8 cellular contexts compared by ENCODE assay signal in the genomic region with DNA sequence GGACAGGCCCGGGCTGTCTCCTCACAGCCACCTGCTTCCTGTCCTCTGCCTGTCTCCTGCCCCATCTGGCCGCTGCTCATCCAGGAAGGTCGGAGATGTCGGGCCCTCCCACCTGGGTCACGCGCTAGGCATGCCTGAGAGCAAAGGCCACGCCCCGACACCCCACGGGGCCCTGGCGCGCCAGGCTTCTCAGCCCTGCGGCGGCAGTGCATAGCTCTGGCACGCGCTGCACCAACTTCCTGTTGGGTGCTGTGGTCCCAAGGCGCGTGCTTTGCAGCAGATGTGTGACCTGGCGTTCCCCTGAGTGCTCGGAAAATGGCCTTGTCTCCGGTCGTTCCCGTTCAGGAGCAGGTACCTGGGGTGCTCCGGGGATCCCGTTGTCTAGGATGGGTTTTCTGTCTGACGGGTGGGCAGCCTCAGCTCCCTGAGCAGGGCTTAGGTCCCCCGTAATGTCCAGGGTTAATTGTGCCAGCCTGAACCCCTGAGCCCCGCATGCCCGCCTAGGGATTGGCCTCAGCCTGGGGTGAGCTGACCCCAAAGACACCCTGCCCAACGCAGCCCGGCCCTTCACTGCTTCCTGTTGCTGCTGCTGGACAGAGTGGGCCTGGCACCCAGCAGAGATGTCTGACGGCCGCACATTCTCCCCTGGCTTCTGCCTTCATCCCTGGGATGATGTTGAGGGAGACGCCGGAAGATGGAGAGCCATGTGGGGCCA. TPM values are rescaled to one million over a fixed set of nuclear protein-coding genes. Genes with fewer than 3 reads are reported as not detected.
DNase-seq lines count a peak whose midpoint lies in the region; ATAC-seq and TF ChIP-seq lines count a peak whose summit lies in the region.

No MANE protein-coding gene starts in this region.

- H3K9me3 ChIP-seq in mononuclear cell (ENCODE audit: low read depth, low read length): no peaks in the 10 kb centered on the region

- H3K27ac Mint-ChIP-seq in stimulated activated effector memory CD8-positive, alpha-beta T cell treated with anti-CD3 and anti-CD28 coated beads, Interleukin-12 subunit alpha, Interleukin-12 subunit beta, amount 100 ng/mL, for 72 hours: peak overlapping the region; percentile 96

- ATAC-seq in GM18517 (IDR thresholded peaks at IDR 0.05; ENCODE audit: unreplicated experiment) (peak; percentile 65), HG02840 (IDR thresholded peaks at IDR 0.05; ENCODE audit: low FRiP score, unreplicated experiment) (peak; percentile 83)
- peak; percentile 88 for ATAC-seq in stimulated activated effector memory CD8-positive, alpha-beta T cell treated with anti-CD3 and anti-CD28 coated beads, Interleukin-12 subunit alpha, Interleukin-12 subunit beta, amount 100 ng/mL, for 72 hours

- TF ChIP-seq CTCF in choroid plexus epithelial cell (conservative IDR thresholded peaks at IDR 0.05; ENCODE audit: low read depth, low read length): no peak

- H3K4me1 ChIP-seq in mononuclear cell (ENCODE audit: insufficient read depth, low read length): peaks cover 57% of the 10 kb centered on the region

- peak; percentile 83 for DNase-seq in NCI-H1694 treated with DMSO at 0.1 percent for 48 hours (lab: John Stamatoyannopoulos, UW)
- DNase-seq in activated CD4-positive, CD25-positive, alpha-beta regulatory T cell (lab: John Stamatoyannopoulos, UW): peak; percentile 79 to 94 (median 88)
- DNase-seq in choroid plexus epithelial cell (ENCODE audit: low read depth): peak; percentile 44
- peak; percentile 83 to 93 for DNase-seq in stimulated activated effector memory CD8-positive, alpha-beta T cell treated with anti-CD3 and anti-CD28 coated beads, Interleukin-12 subunit alpha, Interleukin-12 subunit beta, amount 100 ng/mL, for 72 hours (ENCODE audit: low spot score in 2 of 2)
- no peak for DNase-seq in NCI-H1048 (lab: John Stamatoyannopoulos, UW)

- H3K4me1 Mint-ChIP-seq in stimulated activated effector memory CD8-positive, alpha-beta T cell treated with anti-CD3 and anti-CD28 coated beads, Interleukin-12 subunit alpha, Interleukin-12 subunit beta, amount 100 ng/mL, for 72 hours: peaks cover 74% of the 10 kb centered on the region

- peaks cover 60% of the 10 kb centered on the region for H3K36me3 Mint-ChIP-seq in stimulated activated effector memory CD8-positive, alpha-beta T cell treated with anti-CD3 and anti-CD28 coated beads, Interleukin-12 subunit alpha, Interleukin-12 subunit beta, amount 100 ng/mL, for 72 hours

- H3K27me3 ChIP-seq in mononuclear cell (ENCODE audit: insufficient read depth, low read length): no peaks in the 10 kb centered on the region

- H3K4me3 ChIP-seq in choroid plexus epithelial cell (ENCODE audit: low read depth, low read length) (no peak overlapping the region), mononuclear cell (ENCODE audit: low read length) (peak overlapping the region; percentile 52)

- peak overlapping the region; percentile 99 for H3K4me3 Mint-ChIP-seq in stimulated activated effector memory CD8-positive, alpha-beta T cell treated with anti-CD3 and anti-CD28 coated beads, Interleukin-12 subunit alpha, Interleukin-12 subunit beta, amount 100 ng/mL, for 72 hours

- no peaks in the 10 kb centered on the region for H3K9me3 Mint-ChIP-seq in stimulated activated effector memory CD8-positive, alpha-beta T cell treated with anti-CD3 and anti-CD28 coated beads, Interleukin-12 subunit alpha, Interleukin-12 subunit beta, amount 100 ng/mL, for 72 hours

RNA-seq across cellular contexts. Expression of a gene that starts 19.4 kb away (rescaled TPM):
- total RNA-seq in mononuclear cell: 66.3 TPM

RNA-seq across cellular contexts. Expression of a gene that starts 34.0 kb away (rescaled TPM):
- total RNA-seq in mononuclear cell: 2.7 TPM
